Comparison of ENCODE assay signal across 18 cellular contexts in the genomic region with DNA sequence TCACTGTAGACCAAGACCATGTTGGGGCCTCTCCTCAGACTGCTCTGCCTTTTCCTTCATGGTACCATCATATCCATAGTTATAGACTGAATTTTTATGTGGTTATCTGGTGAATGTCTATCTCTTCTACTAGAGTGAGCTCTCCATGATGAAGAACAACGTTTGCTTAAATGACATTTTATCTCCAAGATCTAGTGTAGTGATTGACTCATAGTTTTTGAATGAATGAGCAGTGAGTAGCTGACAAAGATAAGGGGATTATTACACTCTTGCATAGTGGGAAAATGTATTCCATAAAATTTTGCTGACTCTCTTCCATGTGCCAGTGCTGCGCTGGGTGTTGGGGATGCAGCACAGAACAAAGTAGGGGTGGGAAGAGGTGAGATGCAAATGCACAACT.
A peak's percentile ranks its signal among the peaks of the same experiment; 100 is the strongest.
DNase-seq lines count a peak whose midpoint lies in the region; ATAC-seq lines count a peak whose summit lies in the region.
"Had no signal": no experiment of that assay in that cellular context is flagged by ENCODE, and none has a peak within 500 bp of the region (broad histone marks: within the 10 kb centered on the region; RNA-seq: fewer than 3 reads in every experiment).

No MANE protein-coding gene starts in this region.

- no peak overlapping the region for H2AK5ac ChIP-seq in mesendoderm (ENCODE audit: low read length)

- peaks cover 6% of the 10 kb centered on the region for H3K4me1 ChIP-seq in mesendoderm (ENCODE audit: control insufficient read depth, low read depth, low read length)
- H3K4me1 ChIP-seq: BLaER1 had no signal

- ATAC-seq in GM18517 (IDR thresholded peaks at IDR 0.05; ENCODE audit: unreplicated experiment) (no peak), GM19328 (IDR thresholded peaks at IDR 0.05; ENCODE audit: unreplicated experiment) (no peak)
- ATAC-seq: GM23338 had no signal

- H4K8ac ChIP-seq in mesendoderm (ENCODE audit: low read depth, low read length): no peak overlapping the region

- no peak overlapping the region for H3K27ac ChIP-seq in mesendoderm (ENCODE audit: low read depth, low read length)
- H3K27ac ChIP-seq: BLaER1 had no signal

- H4K5ac ChIP-seq in mesendoderm (ENCODE audit: low read length): no peak overlapping the region

- H3K4me3 ChIP-seq in mesendoderm (ENCODE audit: low read length): no peak overlapping the region
- H3K4me3 ChIP-seq: BLaER1, GM23338 had no signal

- no peaks in the 10 kb centered on the region for H3K36me3 ChIP-seq in mesendoderm (ENCODE audit: control insufficient read depth, insufficient read depth, low read length)
- H3K36me3 ChIP-seq: BLaER1 had no signal

- no peak overlapping the region for H2BK120ac ChIP-seq in mesendoderm (ENCODE audit: low read depth, low read length)

- H3K4me1 Mint-ChIP-seq in activated T-cell treated with anti-CD3 and anti-CD28 coated beads, Interleukin-2, amount 50 U/mL, for 24 hours (ENCODE audit: low read depth): no peaks in the 10 kb centered on the region
- H3K4me1 Mint-ChIP-seq: CD8-positive, alpha-beta memory T cell had no signal

- peak overlapping the region; percentile 78 for H2BK15ac ChIP-seq in mesendoderm (replicated peaks; ENCODE audit: low read depth)

- no peak overlapping the region for H3K18ac ChIP-seq in mesendoderm (ENCODE audit: low read length)

- no peak overlapping the region for H3K9ac ChIP-seq in mesendoderm (ENCODE audit: low read length)
- H3K9ac ChIP-seq: BLaER1 had no signal

- H3K27me3 Mint-ChIP-seq in activated T-cell treated with anti-CD3 and anti-CD28 coated beads, Interleukin-2, amount 50 U/mL, for 24 hours: peaks cover 7% of the 10 kb centered on the region

- no peak overlapping the region for H3K4ac ChIP-seq in mesendoderm (ENCODE audit: low read depth, low read length)

- H3K56ac ChIP-seq in mesendoderm (ENCODE audit: low read length): no peak overlapping the region

- H3K27me3 ChIP-seq in mesendoderm (ENCODE audit: insufficient read depth, low read length, poor library complexity): no peaks in the 10 kb centered on the region
- H3K27me3 ChIP-seq: BLaER1 had no signal

- H3K9me3 Mint-ChIP-seq in activated T-cell treated with anti-CD3 and anti-CD28 coated beads, Interleukin-2, amount 50 U/mL, for 24 hours: no peaks in the 10 kb centered on the region
- H3K9me3 Mint-ChIP-seq: CD8-positive, alpha-beta memory T cell; GM23338; HFFc6 had no signal

- H3K79me1 ChIP-seq in mesendoderm (ENCODE audit: low read length): no peaks in the 10 kb centered on the region

- H2BK5ac ChIP-seq in mesendoderm (ENCODE audit: low read length): no peak overlapping the region

- no peak overlapping the region for H3K23ac ChIP-seq in mesendoderm (ENCODE audit: low read length)

- H3K79me2 ChIP-seq in mesendoderm (ENCODE audit: control insufficient read depth, insufficient read depth, low read length): no peaks in the 10 kb centered on the region

- WGBS in mesendoderm (ENCODE audit: extremely low coverage, insufficient coverage, low lambda C conversion rate): no CpG with 5 or more reads among the region's 2 CpGs

- peak; percentile 77 for DNase-seq in EH (ENCODE audit: low read depth)
- DNase-seq in M059J (ENCODE audit: low read depth): peak; percentile 81
- DNase-seq in amniotic epithelial cell (ENCODE audit: low read depth): peak; percentile 69
- no peak for DNase-seq in mesendoderm
- no peak for DNase-seq in activated T-cell treated with anti-CD3 and anti-CD28 coated beads, Interleukin-2, amount 50 U/mL, for 24 hours
- DNase-seq in OCI-M1 (lab: John Stamatoyannopoulos, UW): no peak
- DNase-seq: CD8-positive, alpha-beta memory T cell; DMS 273 treated with DMSO at 0.1 percent for 48 hours; HFFc6; KG1; NCI-H1105 treated with DMSO at 0.1 percent for 48 hours; NCI-H2029 treated with DMSO at 0.1 percent for 48 hours; NCI-H524; T-helper 1 cell had no signal

- H3K27ac Mint-ChIP-seq in activated T-cell treated with anti-CD3 and anti-CD28 coated beads, Interleukin-2, amount 50 U/mL, for 24 hours: no peak overlapping the region
- H3K27ac Mint-ChIP-seq: CD8-positive, alpha-beta memory T cell; GM23338; HFFc6 had no signal

- H3K4me3 Mint-ChIP-seq in activated T-cell treated with anti-CD3 and anti-CD28 coated beads, Interleukin-2, amount 50 U/mL, for 24 hours: no peak overlapping the region
- H3K4me3 Mint-ChIP-seq: CD8-positive, alpha-beta memory T cell; GM23338; HFFc6 had no signal

- no peak overlapping the region for H3K4me2 ChIP-seq in mesendoderm (ENCODE audit: low read length)
- H3K4me2 ChIP-seq: BLaER1, GM23338 had no signal

- H3K36me3 Mint-ChIP-seq in activated T-cell treated with anti-CD3 and anti-CD28 coated beads, Interleukin-2, amount 50 U/mL, for 24 hours (ENCODE audit: low read depth): no peaks in the 10 kb centered on the region
- H3K36me3 Mint-ChIP-seq: CD8-positive, alpha-beta memory T cell had no signal

Comparison
In these comparisons a context has a peak if more than half of its experiments do, and no peak if none do; other contexts are left out.
1. DNase-seq: peak in EH (single experiment), M059J (single experiment) and amniotic epithelial cell (single experiment); none in mesendoderm (single experiment), activated T-cell treated with anti-CD3 and anti-CD28 coated beads, Interleukin-2, amount 50 U/mL, for 24 hours (single experiment) and OCI-M1 (single experiment).